In the genomic region with DNA sequence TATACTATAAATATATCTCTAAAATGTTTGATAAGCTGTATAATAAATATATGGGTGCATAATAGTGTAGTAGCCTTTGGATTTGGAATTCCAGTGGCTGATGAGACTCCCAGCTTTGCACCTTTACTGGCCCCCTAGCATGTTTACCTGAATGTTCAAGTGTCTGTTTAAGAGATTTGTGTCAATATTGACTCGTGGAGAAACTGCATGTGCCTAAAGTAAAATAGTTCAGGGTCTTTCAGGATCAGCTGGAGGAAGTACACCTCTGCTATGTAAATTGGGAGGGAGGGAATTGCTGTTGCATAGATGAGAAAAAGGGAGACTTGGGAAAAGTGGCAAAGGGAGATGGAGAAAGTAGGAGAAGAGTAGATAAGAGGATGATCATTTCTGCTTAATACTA, we compare ENCODE assay signal across 22 cellular contexts.
"Had no signal": no experiment of that assay in that cellular context is flagged by ENCODE, and none has a peak within 500 bp of the region (broad histone marks: within the 10 kb centered on the region; RNA-seq: fewer than 3 reads in every experiment).

No MANE protein-coding gene starts in this region.

- ATAC-seq: activated CD8-positive, alpha-beta memory T cell treated with anti-CD3 and anti-CD28 coated beads, Interleukin-2, amount 10 ng/mL, durations not matched to agents 7 days and 5 days; body of pancreas; left ventricle myocardium superior; naive thymus-derived CD8-positive, alpha-beta T cell; stimulated activated naive B cell treated with anti-CD40 and anti-IgM and Interleukin-4, amounts not matched to agents 10 μg/mL and 1 μg/mL and 100 μg/mL, for 72 hours had no signal

- H3K27ac ChIP-seq: body of pancreas, colonic mucosa, esophagus muscularis mucosa, hepatocyte, thyroid gland, uterus had no signal

- H3K4me1 ChIP-seq: body of pancreas, colonic mucosa, esophagus muscularis mucosa, thyroid gland, uterus had no signal

- H3K27me3 Mint-ChIP-seq: activated CD4-positive, alpha-beta memory T cell treated with anti-CD3 and anti-CD28 coated beads for 36 hours; activated CD8-positive, alpha-beta memory T cell treated with anti-CD3 and anti-CD28 coated beads, Interleukin-2, amount 10 ng/mL, durations not matched to agents 7 days and 5 days; naive thymus-derived CD8-positive, alpha-beta T cell; stimulated activated naive B cell treated with anti-CD40 and anti-IgM and Interleukin-4, amounts not matched to agents 10 μg/mL and 1 μg/mL and 100 μg/mL, for 72 hours had no signal

- H3K36me3 ChIP-seq: colonic mucosa, thyroid gland, uterus had no signal

- H3K4me3 ChIP-seq: body of pancreas, colonic mucosa, esophagus muscularis mucosa, hepatocyte, thyroid gland, uterus had no signal

- H3K9me3 ChIP-seq: body of pancreas, colonic mucosa, thyroid gland, uterus had no signal

- DNase-seq: activated CD4-positive, alpha-beta memory T cell treated with anti-CD3 and anti-CD28 coated beads for 36 hours; activated CD4-positive, alpha-beta T cell treated with anti-CD3 and anti-CD28 coated beads for 1 hour; activated CD8-positive, alpha-beta memory T cell treated with anti-CD3 and anti-CD28 coated beads, Interleukin-2, amount 10 ng/mL, durations not matched to agents 7 days and 5 days; activated naive CD4-positive, alpha-beta T cell treated with anti-CD3 and anti-CD28 coated beads, Interleukin-2, amount 50 U/mL, for 16 hours; activated T-cell treated with anti-CD3 and anti-CD28 coated beads, Interleukin-2, amount 50 U/mL, for 1 hour; amniotic stem cell; body of pancreas; caudate nucleus; colonic mucosa; kidney; left ventricle myocardium superior; mesenchymal stem cell; naive thymus-derived CD8-positive, alpha-beta T cell; retina; stimulated activated CD4-positive, alpha-beta T cell treated with anti-CD3 and anti-CD28 coated beads, Interleukin-15, amount 100 ng/mL, for 24 hours; stimulated activated CD4-positive, alpha-beta T cell treated with anti-CD3 and anti-CD28 coated beads, Interleukin-4, amount 100 ng/mL, for 1 hour; stimulated activated naive B cell treated with anti-CD40 and anti-IgM and Interleukin-4, amounts not matched to agents 10 μg/mL and 1 μg/mL and 100 μg/mL, for 72 hours; T-helper 9 cell; thyroid gland; uterus had no signal

- H3K4me3 Mint-ChIP-seq: activated CD4-positive, alpha-beta memory T cell treated with anti-CD3 and anti-CD28 coated beads for 36 hours; activated CD8-positive, alpha-beta memory T cell treated with anti-CD3 and anti-CD28 coated beads, Interleukin-2, amount 10 ng/mL, durations not matched to agents 7 days and 5 days; naive thymus-derived CD8-positive, alpha-beta T cell; stimulated activated naive B cell treated with anti-CD40 and anti-IgM and Interleukin-4, amounts not matched to agents 10 μg/mL and 1 μg/mL and 100 μg/mL, for 72 hours had no signal

- H3K27ac Mint-ChIP-seq: activated CD4-positive, alpha-beta memory T cell treated with anti-CD3 and anti-CD28 coated beads for 36 hours; activated CD8-positive, alpha-beta memory T cell treated with anti-CD3 and anti-CD28 coated beads, Interleukin-2, amount 10 ng/mL, durations not matched to agents 7 days and 5 days; stimulated activated naive B cell treated with anti-CD40 and anti-IgM and Interleukin-4, amounts not matched to agents 10 μg/mL and 1 μg/mL and 100 μg/mL, for 72 hours had no signal
